ENCODE assay signal across 15 cellular contexts in genomic region chr13:95236774-95237173, GRCh38.
DNase-seq lines count a peak whose midpoint lies in the region; ATAC-seq and TF ChIP-seq lines count a peak whose summit lies in the region.
"Had no signal": no experiment of that assay in that cellular context is flagged by ENCODE, and none has a peak within 500 bp of the region (broad histone marks: within the 10 kb centered on the region; RNA-seq: fewer than 3 reads in every experiment).

No MANE protein-coding gene starts in this region.

- no peak overlapping the region for H2AK5ac ChIP-seq in IMR-90 (ENCODE audit: low read depth, low read length)

- dilution Hi-C loops in IMR-90 (cut with HindIII; ENCODE audit: low sequenced_read_pairs, unreplicated experiment) = no loop called here

- H3K56ac ChIP-seq in IMR-90 (ENCODE audit: extremely low read depth, insufficient read depth, low read length) = no peak overlapping the region

- no peak for TF ChIP-seq CTCF in IMR-90 (conservative IDR thresholded peaks at IDR 0.05; ENCODE audit: low read depth, low read length)
- TF ChIP-seq CTCF in endodermal cell (conservative IDR thresholded peaks at IDR 0.05) = no peak
- TF ChIP-seq CTCF in neural crest cell (conservative IDR thresholded peaks at IDR 0.05) = no peak
- TF ChIP-seq CTCF in upper lobe of left lung (IDR thresholded peaks at IDR 0.05) = no peak
- no peak for TF ChIP-seq CTCF in transverse colon (IDR thresholded peaks at IDR 0.05)

- H2AK9ac ChIP-seq in IMR-90 (replicated peaks; ENCODE audit: low read depth, low read length, poor library complexity) = no peak overlapping the region

- H3K27me3 Mint-ChIP-seq in endodermal cell (ENCODE audit: insufficient read depth) (no peaks in the 10 kb centered on the region), neural crest cell (ENCODE audit: low read depth) (no peaks in the 10 kb centered on the region)

- H3K27ac ChIP-seq in IMR-90 (ENCODE audit: insufficient read depth, low read length) = no peak overlapping the region
- no peak overlapping the region for H3K27ac ChIP-seq in endodermal cell (ENCODE audit: low read depth, low read length)
- H3K27ac ChIP-seq in upper lobe of left lung = peak overlapping the region in 3 of 4 donors; percentile 24 to 55 (median 52)
- H3K27ac ChIP-seq in transverse colon = no peak overlapping the region
- H3K27ac ChIP-seq: RWPE1, SJSA1 had no signal

- no peak overlapping the region for H3K14ac ChIP-seq in IMR-90 (replicated peaks; ENCODE audit: low read depth, low read length)

- H3K9me1 ChIP-seq in IMR-90 (ENCODE audit: insufficient read depth, low read length) = peaks cover 27% of the 10 kb centered on the region

- DNase-seq in IMR-90 (no peak), endodermal cell (no peak), neural crest cell (ENCODE audit: low read depth, low spot score) (no peak), upper lobe of left lung (peak in 1 of 2 donors; percentile 60), sciatic nerve (ENCODE audit: low spot score) (no peak), transverse colon (no peak), NCI-H1092 (lab: John Stamatoyannopoulos, UW) (no peak)
- DNase-seq: BE2C; CD8-positive, alpha-beta T cell; H9; NCI-H1436 treated with DMSO at 0.1 percent for 48 hours; NCI-H2081 treated with DMSO at 0.1 percent for 48 hours; NCI-H524 had no signal

- H3K4me3 Mint-ChIP-seq in endodermal cell (no peak overlapping the region), neural crest cell (no peak overlapping the region)
- H3K4me3 Mint-ChIP-seq: CD8-positive, alpha-beta T cell; H9 had no signal

- H4K8ac ChIP-seq in IMR-90 (ENCODE audit: low read depth in 2 of 2, low read length in 2 of 2) = peak overlapping the region in 1 of 2 experiments; percentile 32; a peak in 1 of 4 replicates

- no peak overlapping the region for H3K4me2 ChIP-seq in IMR-90 (ENCODE audit: low read depth, low read length)

- H2BK15ac ChIP-seq in IMR-90 (ENCODE audit: low read depth, low read length) = peak overlapping the region; percentile 44; the same call in 2 of the 3 replicates

- peaks cover 56 to 76% of the 10 kb centered on the region in 2 experiments for H3K79me1 ChIP-seq in IMR-90 (ENCODE audit: low read depth in 1 of 2, low read length in 2 of 2)

- H3K4me1 Mint-ChIP-seq in endodermal cell (peaks cover 18% of the 10 kb centered on the region), neural crest cell (peaks cover 8% of the 10 kb centered on the region)

- H3K4ac ChIP-seq in IMR-90 (ENCODE audit: low read depth, low read length) = peak overlapping the region; percentile 21; the same call in 1 of the 2 replicates

- peak overlapping the region; percentile 58 for H3K27ac Mint-ChIP-seq in endodermal cell
- peak overlapping the region; percentile 68 for H3K27ac Mint-ChIP-seq in neural crest cell (ENCODE audit: unreplicated experiment)

- TF ChIP-seq EP300 in upper lobe of left lung (IDR thresholded peaks at IDR 0.05) (no peak), transverse colon (IDR thresholded peaks at IDR 0.05; ENCODE audit: low read depth) (no peak)

- H3K4me3 ChIP-seq in IMR-90 (ENCODE audit: insufficient read depth, low read depth, low read length) (no peak overlapping the region), endodermal cell (ENCODE audit: low read length) (no peak overlapping the region), upper lobe of left lung (no peak overlapping the region), transverse colon (no peak overlapping the region)
- H3K4me3 ChIP-seq: SJSA1 had no signal

- in situ Hi-C loops in IMR-90 (cut with MboI; ENCODE audit: low sequenced_read_pairs) (no loop called here), transverse colon (cut with MboI; ENCODE audit: low pct_ligation_motif_present in 1 of 4, low pct_unique_long_range_greater_than_20kb in 1 of 4, low sequenced_read_pairs in 3 of 4) (no loop called here)

- H2AFZ ChIP-seq in IMR-90 (replicated peaks; ENCODE audit: low read length, poor library complexity) = no peak overlapping the region

- H3K36me3 Mint-ChIP-seq in endodermal cell (ENCODE audit: low read depth) = peaks cover 66% of the 10 kb centered on the region
- peaks cover 8% of the 10 kb centered on the region for H3K36me3 Mint-ChIP-seq in neural crest cell (ENCODE audit: low read depth)

- H4K91ac ChIP-seq in IMR-90 (ENCODE audit: insufficient read depth, low read depth, low read length) = peak overlapping the region; percentile 45; the same call in 1 of the 2 replicates

- H4K5ac ChIP-seq in IMR-90 (ENCODE audit: low read depth, low read length) = peak overlapping the region; percentile 33; the same call in 1 of the 2 replicates

- H2BK120ac ChIP-seq in IMR-90 (ENCODE audit: low read depth, low read length) = no peak overlapping the region

- TF ChIP-seq RAD21 in IMR-90 (IDR thresholded peaks at IDR 0.05; ENCODE audit: low read length) = no peak

- no peak overlapping the region for H2BK5ac ChIP-seq in IMR-90 (ENCODE audit: low read depth, low read length, poor library complexity, severe bottlenecking)

- intact Hi-C loops in IMR-90 (cut with micrococcal nuclease) (no loop called here), sciatic nerve (cut with DNase I) (no loop called here), transverse colon (cut with DNase I; ENCODE audit: low total_unique reads) (no loop called here)

- 93% methylated on average over 9 of the region's 9 CpGs; no CpG with 5 or more reads in 1 of the 2 experiments for WGBS in IMR-90 (ENCODE audit: extremely low coverage in 2 of 2, insufficient read length in 1 of 2), 2 experiments
- WGBS in endodermal cell (ENCODE audit: insufficient coverage in 1 of 2, insufficient read length in 1 of 2), 2 experiments = 87 to 88% methylated on average over 9 of the region's 9 CpGs
- WGBS in upper lobe of left lung, 2 donors = 67 to 78% methylated on average over 8 to 9 of the region's 9 CpGs
- 88 to 97% methylated on average over 5 to 9 of the region's 9 CpGs for whole genome bisulfite sequencing in transverse colon (ENCODE audit: low coverage in 1 of 2), 2 donors

- POLR2A ChIA-PET in IMR-90 (lab: Charles Lee; ENCODE audit: unreplicated experiment) = no interaction called here

- CTCF ChIA-PET in IMR-90 (lab: Yijun Ruan, JAX) = no interaction called here

- no peaks in the 10 kb centered on the region for H3K9me3 Mint-ChIP-seq in endodermal cell
- H3K9me3 Mint-ChIP-seq in neural crest cell = peaks cover 3% of the 10 kb centered on the region
- H3K9me3 Mint-ChIP-seq: CD8-positive, alpha-beta T cell; H9 had no signal

- H3K27me3 ChIP-seq in IMR-90 (ENCODE audit: control insufficient read depth, insufficient read depth, low read length) (no peaks in the 10 kb centered on the region), endodermal cell (ENCODE audit: control insufficient read depth, insufficient read depth, low read length, poor library complexity, severe bottlenecking) (no peaks in the 10 kb centered on the region), upper lobe of left lung (no peaks in the 10 kb centered on the region), transverse colon (no peaks in the 10 kb centered on the region)
- H3K27me3 ChIP-seq: BE2C, SJSA1 had no signal

- peak overlapping the region; percentile 23; the same call in 1 of the 2 replicates for H3K18ac ChIP-seq in IMR-90 (ENCODE audit: low read depth, low read length)

- peaks cover 9% of the 10 kb centered on the region for H4K20me1 ChIP-seq in IMR-90 (ENCODE audit: insufficient read depth, low read length)

- H2BK20ac ChIP-seq in IMR-90 (ENCODE audit: low read depth, low read length) = no peak overlapping the region

- TF ChIP-seq POLR2A in IMR-90 (IDR thresholded peaks at IDR 0.05; ENCODE audit: low read depth, low read length) = no peak
- TF ChIP-seq POLR2A in upper lobe of left lung (IDR thresholded peaks at IDR 0.05) = no peak
- TF ChIP-seq POLR2A in transverse colon (IDR thresholded peaks at IDR 0.05) = no peak

- BruUV-seq in IMR-90 (replicated peaks; lab: Mats Ljungman, UMichigan) = no TSS peak

- no peaks in the 10 kb centered on the region for H3K9me3 ChIP-seq in IMR-90 (ENCODE audit: control insufficient read depth, insufficient read depth, low read length)
- H3K9me3 ChIP-seq in endodermal cell (ENCODE audit: control insufficient read depth, low read length) = no peaks in the 10 kb centered on the region
- H3K9me3 ChIP-seq in upper lobe of left lung = no peaks in the 10 kb centered on the region
- H3K9me3 ChIP-seq in transverse colon = no peaks in the 10 kb centered on the region
- H3K9me3 ChIP-seq: BE2C, SJSA1 had no signal

- H3K4me1 ChIP-seq in IMR-90 (ENCODE audit: control insufficient read depth, insufficient read depth, low read length) = peaks cover 28% of the 10 kb centered on the region
- peaks cover 4% of the 10 kb centered on the region for H3K4me1 ChIP-seq in endodermal cell (ENCODE audit: control insufficient read depth, insufficient read depth, low read length)
- peaks cover 0 to 19% (median 2%) of the 10 kb centered on the region in 4 donors for H3K4me1 ChIP-seq in upper lobe of left lung
- peaks cover 0 to 12% (median 1%) of the 10 kb centered on the region in 4 donors for H3K4me1 ChIP-seq in transverse colon

- H3K9ac ChIP-seq in IMR-90 (ENCODE audit: low read depth, low read length) (no peak overlapping the region), endodermal cell (ENCODE audit: extremely low read depth, low read length, poor library complexity, severe bottlenecking) (no peak overlapping the region)

- H3K36me3 ChIP-seq in IMR-90 (ENCODE audit: control insufficient read depth, insufficient read depth, low read length) = peaks cover 23% of the 10 kb centered on the region
- peaks cover 37% of the 10 kb centered on the region for H3K36me3 ChIP-seq in endodermal cell (ENCODE audit: control insufficient read depth, insufficient read depth, low read length)
- no peaks in the 10 kb centered on the region for H3K36me3 ChIP-seq in upper lobe of left lung
- no peaks in the 10 kb centered on the region for H3K36me3 ChIP-seq in transverse colon
- H3K36me3 ChIP-seq: BE2C, SJSA1 had no signal

- ATAC-seq in IMR-90 (ENCODE audit: low read depth) (no peak), upper lobe of left lung (ENCODE audit: low FRiP score in 2 of 2) (peak in 1 of 2 donors; percentile 7), sciatic nerve (no peak)
- ATAC-seq: CD8-positive, alpha-beta T cell had no signal

- no peak overlapping the region for H3K23ac ChIP-seq in IMR-90 (ENCODE audit: low read depth, low read length)

TF ChIP-seq in IMR-90, 13 proteins besides CTCF, POLR2A, EP300 and RAD21:
- TF ChIP-seq NFE2L2 (IDR thresholded peaks at IDR 0.05; ENCODE audit: low read depth, low read length) = no peak
- no peak for TF ChIP-seq MXI1 (IDR thresholded peaks at IDR 0.05; ENCODE audit: borderline replicate concordance, low read depth, low read length)
TF ChIP-seq in IMR-90: peak in this region for 0.

Comparison
In these comparisons a context has a peak if more than half of its experiments do, and no peak if none do; other contexts are left out.
1. H3K27ac ChIP-seq: peak in upper lobe of left lung (3 of 4); none in IMR-90 (single experiment), endodermal cell (single experiment) and transverse colon (0 of 4).